ENCODE assay signal across 22 cellular contexts in genomic region chr12:65784616-65785015, GRCh38. TPM values are rescaled to one million over a fixed set of nuclear protein-coding genes. Genes with fewer than 3 reads are reported as not detected.
DNase-seq lines count a peak whose midpoint lies in the region; ATAC-seq and TF ChIP-seq lines count a peak whose summit lies in the region.
"Had no signal": no experiment of that assay in that cellular context is flagged by ENCODE, and none has a peak within 500 bp of the region (broad histone marks: within the 10 kb centered on the region; RNA-seq: fewer than 3 reads in every experiment).

No MANE protein-coding gene starts in this region.

- H3K9ac ChIP-seq in fibroblast of lung (ENCODE audit: insufficient read depth, low read length) = no peak overlapping the region

- H3K27ac ChIP-seq in Panc1 (ENCODE audit: low read length) = peak overlapping the region; percentile 21; the same call in 1 of the 2 replicates
- H3K27ac ChIP-seq in fibroblast of lung (ENCODE audit: insufficient read depth, low read length) = no peak overlapping the region
- H3K27ac ChIP-seq: SJCRH30 had no signal

- H3K27ac Mint-ChIP-seq in nephron (peak overlapping the region in 2 of 3 experiments; percentile 45 to 61), chondrocyte (ENCODE audit: unreplicated experiment) (no peak overlapping the region)
- H3K27ac Mint-ChIP-seq: CD8-positive, alpha-beta T cell; H9; HFFc6 had no signal

- no peaks in the 10 kb centered on the region for H3K36me3 ChIP-seq in Panc1 (ENCODE audit: control insufficient read depth, insufficient read depth, low read length)
- no peaks in the 10 kb centered on the region for H3K36me3 ChIP-seq in fibroblast of lung (ENCODE audit: control insufficient read depth, insufficient read depth, low read length)
- H3K36me3 ChIP-seq: SJCRH30 had no signal

- H3K9me3 ChIP-seq in Panc1 (ENCODE audit: control insufficient read depth, insufficient read depth, low read depth, low read length) (no peaks in the 10 kb centered on the region), fibroblast of lung (ENCODE audit: control insufficient read depth, insufficient read depth, low read depth, low read length) (no peaks in the 10 kb centered on the region)

- no peaks in the 10 kb centered on the region for H3K4me1 ChIP-seq in Panc1 (ENCODE audit: control insufficient read depth, insufficient read depth, low read length)
- H3K4me1 ChIP-seq in fibroblast of lung (ENCODE audit: control insufficient read depth, extremely low read depth, insufficient read depth, low read length) = no peaks in the 10 kb centered on the region

- ATAC-seq in Panc1 (no peak), HG02885 (IDR thresholded peaks at IDR 0.05; ENCODE audit: poor library complexity, unreplicated experiment) (no peak)
- ATAC-seq: CD8-positive, alpha-beta T cell had no signal

- H3K4me1 Mint-ChIP-seq in nephron (peaks cover 6% of the 10 kb centered on the region), chondrocyte (ENCODE audit: low read depth) (no peaks in the 10 kb centered on the region)

- peak overlapping the region; percentile 10 for H2AFZ ChIP-seq in fibroblast of lung (ENCODE audit: low read length)

- H3K4me3 Mint-ChIP-seq in nephron (peak overlapping the region in 2 of 3 experiments; percentile 8 to 28), chondrocyte (ENCODE audit: unreplicated experiment) (no peak overlapping the region)
- H3K4me3 Mint-ChIP-seq: CD8-positive, alpha-beta T cell; H9; HFFc6 had no signal

- no peaks in the 10 kb centered on the region for H3K27me3 Mint-ChIP-seq in nephron (ENCODE audit: low read depth)
- H3K27me3 Mint-ChIP-seq in chondrocyte (ENCODE audit: low read depth) = no peaks in the 10 kb centered on the region

- in situ Hi-C loops in Panc1 (cut with HindIII; ENCODE audit: low pct_unique_long_range_greater_than_20kb, low sequenced_read_pairs) = no loop called here

- H3K79me2 ChIP-seq in fibroblast of lung (ENCODE audit: control insufficient read depth, insufficient read depth, low read length) = no peaks in the 10 kb centered on the region

- peak overlapping the region; percentile 8 for H3K4me2 ChIP-seq in fibroblast of lung (ENCODE audit: extremely low read depth, insufficient read depth, low read length)

- H3K36me3 Mint-ChIP-seq in nephron (ENCODE audit: low read depth) (no peaks in the 10 kb centered on the region), chondrocyte (ENCODE audit: low read depth) (no peaks in the 10 kb centered on the region)
- H3K36me3 Mint-ChIP-seq: CD8-positive, alpha-beta T cell had no signal

- H3K9me3 Mint-ChIP-seq in nephron = no peaks in the 10 kb centered on the region
- no peaks in the 10 kb centered on the region for H3K9me3 Mint-ChIP-seq in chondrocyte (ENCODE audit: low read depth)
- H3K9me3 Mint-ChIP-seq: CD8-positive, alpha-beta T cell; HFFc6 had no signal

- no peaks in the 10 kb centered on the region for H4K20me1 ChIP-seq in fibroblast of lung (ENCODE audit: control insufficient read depth, extremely low read depth, insufficient read depth, low read length)

- CTCF ChIA-PET in Panc1 (lab: Charles Lee) = no interaction called here

- intact Hi-C loops in Panc1 (cut with micrococcal nuclease; ENCODE audit: unreplicated experiment) = no loop called here

- TF ChIP-seq CTCF in Panc1 (IDR thresholded peaks at IDR 0.05) = no peak
- no peak for TF ChIP-seq CTCF in fibroblast of lung (conservative IDR thresholded peaks at IDR 0.05 in 1 of 2, IDR thresholded peaks at IDR 0.05 in 1 of 2; ENCODE audit: low read depth in 1 of 2, low read length in 2 of 2)
- no peak for TF ChIP-seq CTCF in nephron (IDR thresholded peaks at IDR 0.05; ENCODE audit: unreplicated experiment in 3 of 3)
- no peak for TF ChIP-seq CTCF in chondrocyte (IDR thresholded peaks at IDR 0.05)

- POLR2A ChIA-PET in Panc1 (lab: Charles Lee) = no interaction called here

- no peak overlapping the region for H3K4me3 ChIP-seq in Panc1 (ENCODE audit: low read depth in 2 of 2, low read length in 2 of 2)
- no peak overlapping the region for H3K4me3 ChIP-seq in fibroblast of lung (replicated peaks in 1 of 4; ENCODE audit: control extremely low read depth in 1 of 4, insufficient read depth in 1 of 4, low read depth in 3 of 4, low read length in 4 of 4)
- H3K4me3 ChIP-seq: SJCRH30 had no signal

- no TSS peak for BruUV-seq in Panc1 (replicated peaks; lab: Mats Ljungman, UMichigan)

- no peaks in the 10 kb centered on the region for H3K27me3 ChIP-seq in Panc1 (ENCODE audit: control insufficient read depth, insufficient read depth, low read length)
- no peaks in the 10 kb centered on the region for H3K27me3 ChIP-seq in fibroblast of lung (ENCODE audit: control insufficient read depth, insufficient read depth, low read length)
- H3K27me3 ChIP-seq: SJCRH30 had no signal

- no peak for DNase-seq in Panc1 (ENCODE audit: low read depth, low spot score)
- DNase-seq in fibroblast of lung (ENCODE audit: low read depth in 2 of 2) = peak in 1 of 2 donors; percentile 2
- no peak for DNase-seq in T1000 (lab: John Stamatoyannopoulos, UW)
- no peak for DNase-seq in chondrocyte (ENCODE audit: low spot score)
- no peak for DNase-seq in NCI-H146 (lab: John Stamatoyannopoulos, UW)
- DNase-seq: ACHN; AML-193; C1 segment of cervical spinal cord; Calu3; CD8-positive, alpha-beta T cell; DMS153; H9; HFFc6; MM.1S; NCI-H1048; NCI-H1417 treated with DMSO at 0.1 percent for 48 hours; NCI-H1930; NCI-H2227 treated with DMSO at 0.1 percent for 48 hours; NCI-H510A; SJCRH30 had no signal

RNA-seq across cellular contexts. Expression of gene HMGA2, which starts 39.7 kb away (rescaled TPM):
- 61.4 TPM for total RNA-seq in Panc1 (2021; ENCODE audit: unreplicated experiment)
- 66.2 TPM for polyA plus RNA-seq in Panc1 (2012; ENCODE audit: insufficient read length)
- total RNA-seq in fibroblast of lung = 4.4 and 7.3 TPM in 2 replicates
- 8.2 and 15.9 TPM in 2 replicates for polyA plus RNA-seq in fibroblast of lung
- polyA plus RNA-seq in fibroblast of lung (2012) = 7.0 and 15.7 TPM in 2 replicates
- polyA minus RNA-seq in fibroblast of lung (ENCODE audit: low replicate concordance) = 6.4 and 9.3 TPM in 2 replicates
- total RNA-seq in chondrocyte = 18.6 to 23.0 TPM (median 19.6 TPM) in 3 replicates
- total RNA-seq: CD8-positive, alpha-beta T cell had no signal
